In the genomic region with DNA sequence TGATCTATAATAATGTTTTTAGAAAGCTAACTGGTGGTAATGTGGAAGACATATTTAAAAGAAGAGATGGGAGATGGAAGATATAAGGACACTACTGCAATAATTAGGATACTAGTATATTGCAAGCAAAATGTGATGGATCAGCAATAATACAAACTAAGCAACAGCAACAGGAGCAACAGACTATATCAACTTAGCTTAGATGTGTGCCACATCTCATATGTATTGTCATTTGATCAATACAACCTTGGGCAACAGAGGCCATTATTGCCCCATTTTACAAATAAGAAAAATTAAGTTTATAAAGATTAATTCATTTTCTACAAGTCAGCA, we compare ENCODE assay signal across 25 cellular contexts. TPM values are rescaled to one million over a fixed set of nuclear protein-coding genes. Genes with fewer than 3 reads are reported as not detected.
DNase-seq lines count a peak whose midpoint lies in the region; ATAC-seq and TF ChIP-seq lines count a peak whose summit lies in the region.
"Had no signal": no experiment of that assay in that cellular context is flagged by ENCODE, and none has a peak within 500 bp of the region (broad histone marks: within the 10 kb centered on the region; RNA-seq: fewer than 3 reads in every experiment).

No MANE protein-coding gene starts in this region.

- H3K4me3 ChIP-seq in CD4-positive, CD25-positive, alpha-beta regulatory T cell (ENCODE audit: low read depth, low read length), result peak overlapping the region; percentile 30
- H3K4me3 ChIP-seq in aorta (ENCODE audit: low read length in 2 of 2), result no peak overlapping the region
- H3K4me3 ChIP-seq: SK-N-MC, stomach had no signal

- H3K4me3 Mint-ChIP-seq in CD4-positive, CD25-positive, alpha-beta regulatory T cell, result peak overlapping the region in 3 of 4 donors; percentile 9 to 57 (median 26)
- H3K4me3 Mint-ChIP-seq in HFFc6, result no peak overlapping the region
- H3K4me3 Mint-ChIP-seq in activated T-helper 2 cell treated with anti-CD3 and anti-CD28 coated beads, Interferon-gamma antibody, Interleukin-2, Interleukin-4, amounts not matched to agents 10 μg/mL and 5 μg/mL and 100 μg/mL, durations not matched to agents 14 hours and 24 hours and 36 hours (ENCODE audit: low read depth), result no peak overlapping the region
- peak overlapping the region; percentile 75 to 100 (median 98) for H3K4me3 Mint-ChIP-seq in naive B cell
- H3K4me3 Mint-ChIP-seq: activated CD8-positive, alpha-beta T cell treated with anti-CD3 and anti-CD28 coated beads, Interleukin-2, amount 10 ng/mL, durations not matched to agents 7 days and 5 days; nephron progenitor cell; type B pancreatic cell had no signal

- no peak for ATAC-seq in CD4-positive, CD25-positive, alpha-beta regulatory T cell (ENCODE audit: low read depth in 2 of 2)
- no peak for ATAC-seq in naive B cell (ENCODE audit: low read depth in 2 of 2)
- ATAC-seq in aorta (ENCODE audit: low FRiP score), result no peak
- no peak for ATAC-seq in HG02588 (IDR thresholded peaks at IDR 0.05; ENCODE audit: unreplicated experiment)
- ATAC-seq in GM21515 (IDR thresholded peaks at IDR 0.05; ENCODE audit: unreplicated experiment), result no peak
- ATAC-seq: activated CD4-positive, CD25-positive, alpha-beta regulatory T cell treated with anti-CD3 and anti-CD28 coated beads, Interleukin-2, amount 50 U/mL, for 24 hours; activated CD8-positive, alpha-beta T cell treated with anti-CD3 and anti-CD28 coated beads, Interleukin-2, amount 10 ng/mL, durations not matched to agents 7 days and 5 days; activated T-cell treated with anti-CD3 and anti-CD28 coated beads, Interleukin-2, amount 50 U/mL, for 4 hours; left colon had no signal

- peaks cover 13% of the 10 kb centered on the region for H3K36me3 ChIP-seq in CD4-positive, CD25-positive, alpha-beta regulatory T cell (ENCODE audit: control insufficient read depth, insufficient read depth, low read length)
- no peaks in the 10 kb centered on the region for H3K36me3 ChIP-seq in aorta (ENCODE audit: control insufficient read depth in 1 of 2, insufficient read depth in 2 of 2, low read length in 1 of 2)

- DNase-seq in CD4-positive, CD25-positive, alpha-beta regulatory T cell, result no peak
- DNase-seq in HFFc6 (no peak), naive B cell (no peak), aorta (no peak), NCI-H1048 (lab: John Stamatoyannopoulos, UW) (no peak)
- DNase-seq in activated T-helper 2 cell treated with anti-CD3 and anti-CD28 coated beads, Interferon-gamma antibody, Interleukin-2, Interleukin-4, amounts not matched to agents 10 μg/mL and 5 μg/mL and 100 μg/mL, durations not matched to agents 14 hours and 24 hours and 36 hours (ENCODE audit: low spot score), result no peak
- DNase-seq: activated CD8-positive, alpha-beta T cell treated with anti-CD3 and anti-CD28 coated beads, Interleukin-2, amount 10 ng/mL, durations not matched to agents 7 days and 5 days; activated naive CD4-positive, alpha-beta T cell treated with anti-CD3 and anti-CD28 coated beads, Interleukin-2, amount 50 U/mL, for 16 hours; activated T-cell treated with anti-CD3 and anti-CD28 coated beads, Interleukin-2, amount 50 U/mL, for 4 hours; EL; glutamatergic neuron; left colon; NCI-H2029; NCI-H446 treated with DMSO at 0.1 percent for 48 hours; nephron progenitor cell; RPMI8226; stimulated activated CD4-positive, alpha-beta T cell treated with anti-CD3 and anti-CD28 coated beads, Interleukin-1b, Interleukin-23, amount 100 ng/mL, for 48 hours; stomach; T1000 had no signal

- peaks cover 23 to 67% (median 50%) of the 10 kb centered on the region in 4 donors for H3K4me1 Mint-ChIP-seq in CD4-positive, CD25-positive, alpha-beta regulatory T cell
- H3K4me1 Mint-ChIP-seq in HFFc6 (ENCODE audit: low read depth) (peaks cover 37% of the 10 kb centered on the region), naive B cell (peaks cover 35 to 74% (median 68%) of the 10 kb centered on the region in 3 donors)
- H3K4me1 Mint-ChIP-seq in activated T-helper 2 cell treated with anti-CD3 and anti-CD28 coated beads, Interferon-gamma antibody, Interleukin-2, Interleukin-4, amounts not matched to agents 10 μg/mL and 5 μg/mL and 100 μg/mL, durations not matched to agents 14 hours and 24 hours and 36 hours (ENCODE audit: low read depth), result peaks cover 29% of the 10 kb centered on the region

- H3K27ac ChIP-seq in CD4-positive, CD25-positive, alpha-beta regulatory T cell (ENCODE audit: insufficient read depth, low read length, poor library complexity, severe bottlenecking), result no peak overlapping the region
- no peak overlapping the region for H3K27ac ChIP-seq in aorta (ENCODE audit: low read depth in 1 of 2, low read length in 2 of 2)
- H3K27ac ChIP-seq: SK-N-MC, stomach had no signal

- no peaks in the 10 kb centered on the region for H3K27me3 ChIP-seq in CD4-positive, CD25-positive, alpha-beta regulatory T cell (ENCODE audit: control insufficient read depth, insufficient read depth, low read length)
- H3K27me3 ChIP-seq in aorta (ENCODE audit: control insufficient read depth in 1 of 2, insufficient read depth in 2 of 2, low read length in 1 of 2), result no peaks in the 10 kb centered on the region
- H3K27me3 ChIP-seq: stomach had no signal

- peaks cover 48% of the 10 kb centered on the region for H3K4me1 ChIP-seq in CD4-positive, CD25-positive, alpha-beta regulatory T cell (ENCODE audit: control insufficient read depth, insufficient read depth, low read length, poor library complexity, severe bottlenecking)
- peaks cover 2 to 3% of the 10 kb centered on the region in 2 donors for H3K4me1 ChIP-seq in aorta (ENCODE audit: control insufficient read depth in 1 of 2, insufficient read depth in 2 of 2, low read length in 2 of 2)

- peaks cover 14% of the 10 kb centered on the region for H3K36me3 Mint-ChIP-seq in CD4-positive, CD25-positive, alpha-beta regulatory T cell
- H3K36me3 Mint-ChIP-seq in HFFc6 (ENCODE audit: low read depth) (peaks cover 58% of the 10 kb centered on the region), naive B cell (peaks cover 15 to 25% of the 10 kb centered on the region in 2 donors)
- peaks cover 49% of the 10 kb centered on the region for H3K36me3 Mint-ChIP-seq in activated T-helper 2 cell treated with anti-CD3 and anti-CD28 coated beads, Interferon-gamma antibody, Interleukin-2, Interleukin-4, amounts not matched to agents 10 μg/mL and 5 μg/mL and 100 μg/mL, durations not matched to agents 14 hours and 24 hours and 36 hours (ENCODE audit: low read depth)

- peak overlapping the region in 2 of 3 donors; percentile 0 to 15 for H3K27ac Mint-ChIP-seq in CD4-positive, CD25-positive, alpha-beta regulatory T cell
- H3K27ac Mint-ChIP-seq in HFFc6 (peak overlapping the region; percentile 10; the same call in 1 of the 2 replicates), naive B cell (peak overlapping the region in 4 of 6 donors; percentile 2 to 89 (median 25))
- H3K27ac Mint-ChIP-seq in activated T-helper 2 cell treated with anti-CD3 and anti-CD28 coated beads, Interferon-gamma antibody, Interleukin-2, Interleukin-4, amounts not matched to agents 10 μg/mL and 5 μg/mL and 100 μg/mL, durations not matched to agents 14 hours and 24 hours and 36 hours, result peak overlapping the region; percentile 3
- H3K27ac Mint-ChIP-seq: activated CD8-positive, alpha-beta T cell treated with anti-CD3 and anti-CD28 coated beads, Interleukin-2, amount 10 ng/mL, durations not matched to agents 7 days and 5 days; nephron progenitor cell; progenitor cell of endocrine pancreas; type B pancreatic cell had no signal

- H3K9me3 ChIP-seq in CD4-positive, CD25-positive, alpha-beta regulatory T cell (ENCODE audit: control insufficient read depth in 2 of 2, low read length in 2 of 2), result no peaks in the 10 kb centered on the region
- no peaks in the 10 kb centered on the region for H3K9me3 ChIP-seq in aorta (ENCODE audit: control insufficient read depth, low read length)
- H3K9me3 ChIP-seq: stomach had no signal

- H3K9me3 Mint-ChIP-seq in CD4-positive, CD25-positive, alpha-beta regulatory T cell, result peaks cover 0 to 2% (median 0%) of the 10 kb centered on the region in 7 donors
- H3K9me3 Mint-ChIP-seq in HFFc6 (no peaks in the 10 kb centered on the region), naive B cell (no peaks in the 10 kb centered on the region)
- no peaks in the 10 kb centered on the region for H3K9me3 Mint-ChIP-seq in activated T-helper 2 cell treated with anti-CD3 and anti-CD28 coated beads, Interferon-gamma antibody, Interleukin-2, Interleukin-4, amounts not matched to agents 10 μg/mL and 5 μg/mL and 100 μg/mL, durations not matched to agents 14 hours and 24 hours and 36 hours
- H3K9me3 Mint-ChIP-seq: activated T-cell treated with anti-CD3 and anti-CD28 coated beads, Interleukin-2, amount 50 U/mL, for 4 hours; nephron progenitor cell; type B pancreatic cell had no signal

- peaks cover 7% of the 10 kb centered on the region for H3K27me3 Mint-ChIP-seq in CD4-positive, CD25-positive, alpha-beta regulatory T cell
- peaks cover 3% of the 10 kb centered on the region for H3K27me3 Mint-ChIP-seq in HFFc6 (ENCODE audit: insufficient read depth)
- no peaks in the 10 kb centered on the region for H3K27me3 Mint-ChIP-seq in activated T-helper 2 cell treated with anti-CD3 and anti-CD28 coated beads, Interferon-gamma antibody, Interleukin-2, Interleukin-4, amounts not matched to agents 10 μg/mL and 5 μg/mL and 100 μg/mL, durations not matched to agents 14 hours and 24 hours and 36 hours (ENCODE audit: low read depth)
- no peaks in the 10 kb centered on the region for H3K27me3 Mint-ChIP-seq in naive B cell
- H3K27me3 Mint-ChIP-seq: progenitor cell of endocrine pancreas, type B pancreatic cell had no signal

- intact Hi-C loops in activated T-helper 2 cell treated with anti-CD3 and anti-CD28 coated beads, Interferon-gamma antibody, Interleukin-2, Interleukin-4, amounts not matched to agents 10 μg/mL and 5 μg/mL and 100 μg/mL, durations not matched to agents 14 hours and 24 hours and 36 hours (cut with micrococcal nuclease), result no loop called here
- intact Hi-C loops in aorta (cut with DNase I), result no loop called here

- no peak for TF ChIP-seq CTCF in HFFc6 (IDR thresholded peaks at IDR 0.05)

RNA-seq across cellular contexts. Expression of gene FCHSD2, which starts 4.2 kb away (rescaled TPM):
- total RNA-seq in CD4-positive, CD25-positive, alpha-beta regulatory T cell, result 56.6 TPM
- 10 to 100 TPM; 13.5 to 22.8 (median 19.5) TPM for polyA plus RNA-seq in CD4-positive, CD25-positive, alpha-beta regulatory T cell
- total RNA-seq in HFFc6 (2021; fragmentation: NEBNext Ultra II Directional; extraction: Animal tissue kit (Norgen Biotek cat#: 25700)), result 10 to 100 TPM; 58.9 to 68.2 (median 65.0) TPM
- 16.0 and 18.1 TPM in 2 replicates for total RNA-seq in activated T-helper 2 cell treated with anti-CD3 and anti-CD28 coated beads, Interferon-gamma antibody, Interleukin-2, Interleukin-4, amounts not matched to agents 10 μg/mL and 5 μg/mL and 100 μg/mL, durations not matched to agents 14 hours and 24 hours and 36 hours
- polyA plus RNA-seq in naive B cell (ENCODE audit: low read depth in 6 of 6) (100 to 1,000 TPM in 3 of 6 donors, 10 to 100 TPM in 3; 43.0 to 134 (median 104) TPM), aorta (10 to 100 TPM; 34.4 to 39.9 TPM)
- 100 to 1,000 TPM in 1 of 2 donors, 10 to 100 TPM in 1; 84.4 to 107 TPM for total RNA-seq in aorta

Comparison
In these comparisons a context has a peak if more than half of its experiments do, and no peak if none do; other contexts are left out.
1. H3K4me3 Mint-ChIP-seq: peak in CD4-positive, CD25-positive, alpha-beta regulatory T cell (3 of 4) and naive B cell (8 of 8); none in HFFc6 (single experiment) and activated T-helper 2 cell treated with anti-CD3 and anti-CD28 coated beads, Interferon-gamma antibody, Interleukin-2, Interleukin-4, amounts not matched to agents 10 μg/mL and 5 μg/mL and 100 μg/mL, durations not matched to agents 14 hours and 24 hours and 36 hours (single experiment).
2. Peak in every context shown above with its lines, with median percentiles within 50 percentile points of each other: H3K27ac Mint-ChIP-seq.